19 cellular contexts compared by ENCODE assay signal in genomic region chr9:18786196-18786595, GRCh38.
DNase-seq lines count a peak whose midpoint lies in the region; ATAC-seq and TF ChIP-seq lines count a peak whose summit lies in the region.
"Had no signal": no experiment of that assay in that cellular context is flagged by ENCODE, and none has a peak within 500 bp of the region (broad histone marks: within the 10 kb centered on the region; RNA-seq: fewer than 3 reads in every experiment).

No MANE protein-coding gene starts in this region.

- no peak for TF ChIP-seq CTCF in right atrium auricular region (IDR thresholded peaks at IDR 0.05)
- TF ChIP-seq CTCF in smooth muscle cell (IDR thresholded peaks at IDR 0.05; ENCODE audit: borderline replicate concordance, insufficient read depth, poor library complexity, severe bottlenecking) = no peak

- ATAC-seq in Right ventricle myocardium inferior = no peak
- ATAC-seq: activated CD8-positive, alpha-beta memory T cell treated with anti-CD3 and anti-CD28 coated beads, Interleukin-2, amount 10 ng/mL, durations not matched to agents 7 days and 5 days; HepG2; mucosa of descending colon had no signal

- no peaks in the 10 kb centered on the region for H4K20me1 ChIP-seq in smooth muscle cell (ENCODE audit: low read depth)

- no peak for DNase-seq in right atrium auricular region (ENCODE audit: low spot score)
- DNase-seq in Right ventricle myocardium inferior (ENCODE audit: missing footprints) = no peak
- DNase-seq in ecto neural progenitor cell (ENCODE audit: low spot score) = peak; percentile 8
- no peak for DNase-seq in smooth muscle cell (lab: John Stamatoyannopoulos, UW; ENCODE audit: unreplicated experiment)
- no peak for DNase-seq in NCI-H2227 treated with DMSO at 0.1 percent for 48 hours (lab: John Stamatoyannopoulos, UW)
- DNase-seq in MG63 = no peak
- no peak for DNase-seq in NK-92 treated with Interleukin-12 subunit alpha and Interleukin-12 subunit beta, amount 100 ng/mL, for 24 hours (lab: John Stamatoyannopoulos, UW)
- DNase-seq: activated CD8-positive, alpha-beta memory T cell treated with anti-CD3 and anti-CD28 coated beads, Interleukin-2, amount 10 ng/mL, durations not matched to agents 7 days and 5 days; activated effector memory CD4-positive, alpha-beta T cell treated with Interleukin-2 at 50 U/mL for 16 hours; amygdala; islet precursor cell; mucosa of descending colon; NCI-H2171; SHP77 treated with DMSO at 0.1 percent for 48 hours; stimulated activated naive CD4-positive, alpha-beta T cell; T-helper 2 cell had no signal

- H3K27ac ChIP-seq in right atrium auricular region = peak overlapping the region; percentile 60 to 67
- peak overlapping the region; percentile 40 for H3K27ac ChIP-seq in rectal smooth muscle tissue (ENCODE audit: low read depth, low read length)
- H3K27ac ChIP-seq in smooth muscle cell (ENCODE audit: low read depth) = no peak overlapping the region
- H3K27ac ChIP-seq: epithelial cell of prostate had no signal

- 71% methylated on average over 3 of the region's 3 CpGs for WGBS in smooth muscle cell (ENCODE audit: low lambda C conversion rate)

- no peaks in the 10 kb centered on the region for H3F3A ChIP-seq in smooth muscle cell (ENCODE audit: low read depth)

- H3K36me3 ChIP-seq in right atrium auricular region (no peaks in the 10 kb centered on the region), rectal smooth muscle tissue (ENCODE audit: control insufficient read depth, insufficient read depth, low read length) (no peaks in the 10 kb centered on the region), smooth muscle cell (ENCODE audit: low read depth) (no peaks in the 10 kb centered on the region), MG63 (peaks cover 50% of the 10 kb centered on the region)

- H3K4me1 ChIP-seq in right atrium auricular region (peaks cover 0 to 22% of the 10 kb centered on the region in 2 donors), rectal smooth muscle tissue (ENCODE audit: control insufficient read depth, insufficient read depth, low read length) (peaks cover 8% of the 10 kb centered on the region), smooth muscle cell (ENCODE audit: low read depth) (no peaks in the 10 kb centered on the region)

- H3K4me3 ChIP-seq in right atrium auricular region (no peak overlapping the region), rectal smooth muscle tissue (ENCODE audit: low read length) (no peak overlapping the region), smooth muscle cell (no peak overlapping the region), MG63 (no peak overlapping the region)
- H3K4me3 ChIP-seq: mucosa of descending colon had no signal

- H3K9me3 ChIP-seq in right atrium auricular region (no peaks in the 10 kb centered on the region), smooth muscle cell (replicated peaks; ENCODE audit: low read depth) (no peaks in the 10 kb centered on the region), MG63 (no peaks in the 10 kb centered on the region)
- H3K9me3 ChIP-seq: mucosa of descending colon had no signal

- no peak overlapping the region for H2AFZ ChIP-seq in smooth muscle cell (ENCODE audit: low read depth)

- no peak overlapping the region for H3K4me2 ChIP-seq in smooth muscle cell

- intact Hi-C loops in Right ventricle myocardium inferior (cut with DNase I) = loop anchor here (10.0 kb wide), 1 partner anchor 151 kb away; no protein-coding TSS in a partner anchor

- H3K79me2 ChIP-seq in smooth muscle cell (ENCODE audit: low read depth) = no peaks in the 10 kb centered on the region

- no peaks in the 10 kb centered on the region for H3K27me3 ChIP-seq in right atrium auricular region
- no peaks in the 10 kb centered on the region for H3K27me3 ChIP-seq in rectal smooth muscle tissue (ENCODE audit: control insufficient read depth, insufficient read depth, low read length)
- H3K27me3 ChIP-seq in smooth muscle cell (ENCODE audit: low read depth) = no peaks in the 10 kb centered on the region
- no peaks in the 10 kb centered on the region for H3K27me3 ChIP-seq in MG63

- H3K9ac ChIP-seq in rectal smooth muscle tissue (ENCODE audit: low read length) (no peak overlapping the region), smooth muscle cell (ENCODE audit: low read depth) (no peak overlapping the region)
